In the genomic region with DNA sequence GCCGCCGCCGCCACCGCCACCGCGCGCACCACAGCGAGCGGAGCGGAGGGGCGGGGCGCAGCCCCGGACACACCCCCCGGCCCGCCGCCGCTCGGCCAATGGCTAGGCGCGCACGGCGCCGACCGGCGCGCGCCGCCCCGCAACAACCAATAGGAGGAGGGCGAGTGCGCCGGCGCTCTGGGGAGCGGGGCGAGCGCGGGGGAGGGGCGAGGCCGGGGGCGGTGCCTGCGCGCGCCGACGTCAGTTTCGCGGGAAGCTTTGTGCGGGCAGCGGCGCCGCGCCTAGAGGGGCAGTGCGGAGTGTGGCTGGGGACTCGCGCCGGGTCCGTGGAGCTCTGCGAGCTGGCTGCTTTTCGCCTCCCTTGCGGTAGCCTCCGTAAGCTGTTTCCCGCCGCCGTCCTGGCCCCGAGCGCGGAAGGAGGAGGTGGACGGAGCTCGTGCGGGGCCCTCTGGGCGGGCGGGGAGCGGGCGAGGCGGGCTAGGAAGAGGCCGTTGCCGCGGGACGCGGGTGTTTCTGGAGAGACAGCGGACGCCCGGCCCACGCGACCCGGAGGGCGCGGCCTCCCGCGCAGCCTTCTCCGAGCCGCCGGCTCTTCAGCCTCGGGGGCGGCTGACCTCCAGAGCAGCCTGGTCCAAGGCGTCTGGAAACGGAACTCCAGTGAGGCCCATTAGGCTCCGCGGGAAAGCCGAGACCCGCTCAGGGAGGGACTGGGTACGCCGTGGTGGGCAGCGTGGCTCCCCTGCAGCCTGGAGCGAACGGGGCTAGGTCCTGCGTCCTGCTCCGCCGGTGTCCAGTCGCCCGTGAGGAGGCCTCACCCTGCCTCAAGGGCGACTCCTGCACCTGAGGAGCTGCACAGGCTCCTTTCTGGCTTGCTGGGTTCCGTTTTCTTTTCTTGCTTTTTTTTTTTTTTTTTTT, we compare ENCODE assay signal across 8 cellular contexts. TPM values are rescaled to one million over a fixed set of nuclear protein-coding genes. Genes with fewer than 3 reads are reported as not detected.
A peak's percentile ranks its signal among the peaks of the same experiment; 100 is the strongest.
DNase-seq lines count a peak whose midpoint lies in the region; ATAC-seq and TF ChIP-seq lines count a peak whose summit lies in the region.

A gene (minus strand): TSS at position 44 of the 915 bp plus-strand sequence. CDS start 249 bp downstream, outside the sequence.

- TF ChIP-seq EP300 in SK-N-SH (IDR thresholded peaks at IDR 0.05; ENCODE audit: borderline replicate concordance in 1 of 2, low read depth in 1 of 2, low read length in 1 of 2) (no peak), ovary (IDR thresholded peaks at IDR 0.05) (no peak)

- peak within 1 kb of the TSS; percentile 90 for H3K4me3 Mint-ChIP-seq in HFFc6
- H3K4me3 Mint-ChIP-seq in activated naive CD4-positive, alpha-beta T cell treated with anti-CD3 and anti-CD28 coated beads, Interleukin-2, amount 10 ng/mL, durations not matched to agents 7 days and 5 days: peak within 1 kb of the TSS; percentile 96

- TF ChIP-seq POLR2A in NB4 (IDR thresholded peaks at IDR 0.05; ENCODE audit: extremely low read depth, insufficient read length) (peak; percentile 49), ovary (IDR thresholded peaks at IDR 0.05) (no peak)

- H3K9me3 Mint-ChIP-seq in HFFc6: no peaks in the 10 kb centered on the region
- H3K9me3 Mint-ChIP-seq in activated naive CD4-positive, alpha-beta T cell treated with anti-CD3 and anti-CD28 coated beads, Interleukin-2, amount 10 ng/mL, durations not matched to agents 7 days and 5 days: no peaks in the 10 kb centered on the region

- H3K27ac ChIP-seq in SK-N-SH (ENCODE audit: low read depth in 2 of 2, low read length in 1 of 2): peak within 1 kb of the TSS in 1 of 2 experiments; percentile 28; a peak in 1 of 4 replicates
- peak within 1 kb of the TSS in 1 of 2 donors; percentile 36 for H3K27ac ChIP-seq in ovary
- H3K27ac ChIP-seq in thoracic aorta: peak within 1 kb of the TSS in 1 of 2 donors; percentile 13

- no peaks in the 10 kb centered on the region; the same call in 1 of the 2 replicates for H3K27me3 Mint-ChIP-seq in HFFc6 (ENCODE audit: insufficient read depth)
- H3K27me3 Mint-ChIP-seq in activated naive CD4-positive, alpha-beta T cell treated with anti-CD3 and anti-CD28 coated beads, Interleukin-2, amount 10 ng/mL, durations not matched to agents 7 days and 5 days: no peaks in the 10 kb centered on the region

- peaks cover 3% of the 10 kb centered on the region for H3F3A ChIP-seq in SK-N-SH (replicated peaks; ENCODE audit: insufficient read depth)

- H3K27ac Mint-ChIP-seq in HFFc6: peak within 1 kb of the TSS; percentile 79
- H3K27ac Mint-ChIP-seq in activated naive CD4-positive, alpha-beta T cell treated with anti-CD3 and anti-CD28 coated beads, Interleukin-2, amount 10 ng/mL, durations not matched to agents 7 days and 5 days: peak within 1 kb of the TSS; percentile 90

- peaks cover 21% of the 10 kb centered on the region for H3K79me2 ChIP-seq in SK-N-SH (ENCODE audit: insufficient read depth)

- peak within 1 kb of the TSS; percentile 84; the same call in 1 of the 2 replicates for H2AFZ ChIP-seq in SK-N-SH (ENCODE audit: low read depth)

- DNase-seq in GM04504 (ENCODE audit: low read depth) (peak; percentile 72), HFFc6 (peak; percentile 71), NB4 (ENCODE audit: low read depth) (peak; percentile 88), SK-N-SH (peak; percentile 100), glomerular visceral epithelial cell (ENCODE audit: extremely low spot score) (peak; percentile 93), ovary (peak; percentile 88 to 94 (median 92)), thoracic aorta (ENCODE audit: low spot score) (no peak)
- peak; percentile 88 for DNase-seq in activated naive CD4-positive, alpha-beta T cell treated with anti-CD3 and anti-CD28 coated beads, Interleukin-2, amount 10 ng/mL, durations not matched to agents 7 days and 5 days

- intact Hi-C loops in ovary (cut with DNase I): no loop called here

- POLR2A ChIA-PET in SK-N-SH (lab: Yijun Ruan, JAX): interaction anchor here (1.0 kb wide), 1 partner anchor 9 kb away, joined by 8 read pairs; no protein-coding TSS in a partner anchor

- WGBS in SK-N-SH (ENCODE audit: low lambda C conversion rate): 6% methylated on average over 16 of the region's 113 CpGs
- 1% methylated on average over 52 to 113 of the region's 113 CpGs for WGBS in ovary, 3 donors

- H3K36me3 Mint-ChIP-seq in HFFc6 (ENCODE audit: low read depth): peaks cover 9% of the 10 kb centered on the region
- H3K36me3 Mint-ChIP-seq in activated naive CD4-positive, alpha-beta T cell treated with anti-CD3 and anti-CD28 coated beads, Interleukin-2, amount 10 ng/mL, durations not matched to agents 7 days and 5 days: peaks cover 14% of the 10 kb centered on the region

- CTCF ChIA-PET in SK-N-SH (lab: Yijun Ruan, JAX): interaction anchor here (1.4 to 4.2 kb wide), 2 partner anchors 11 to 15 kb away, joined by 3 to 27 read pairs; a partner anchor contains a TSS
- CTCF ChIA-PET in activated naive CD4-positive, alpha-beta T cell treated with anti-CD3 and anti-CD28 coated beads, Interleukin-2, amount 10 ng/mL, durations not matched to agents 7 days and 5 days (lab: Charles Lee): interaction anchor here (0.9 to 1.5 kb wide), 3 partner anchors 9 to 11 kb away, joined by 3 to 5 read pairs (median 3); a partner anchor contains a TSS

- no peak for TF ChIP-seq CTCF in HFFc6 (IDR thresholded peaks at IDR 0.05)
- no peak for TF ChIP-seq CTCF in NB4 (IDR thresholded peaks at IDR 0.05; ENCODE audit: low read depth, low read length)
- no peak for TF ChIP-seq CTCF in SK-N-SH (IDR thresholded peaks at IDR 0.05)
- no peak for TF ChIP-seq CTCF in ovary (IDR thresholded peaks at IDR 0.05)
- no peak for TF ChIP-seq CTCF in thoracic aorta (IDR thresholded peaks at IDR 0.05)

- peak within 1 kb of the TSS; percentile 96 for H3K4me2 ChIP-seq in SK-N-SH

- H3K4me3 ChIP-seq in NB4 (ENCODE audit: low read depth, low read length) (peak within 1 kb of the TSS; percentile 78), SK-N-SH (ENCODE audit: low read depth in 2 of 2, low read length in 1 of 2) (peak within 1 kb of the TSS; percentile 79 to 86), ovary (peak within 1 kb of the TSS; percentile 84), thoracic aorta (peak within 1 kb of the TSS; percentile 87)

- peaks cover 9 to 18% of the 10 kb centered on the region in 2 experiments; a peak in 2 of 4 replicates for H3K4me1 ChIP-seq in SK-N-SH (ENCODE audit: control insufficient read depth in 1 of 2, insufficient read depth in 2 of 2, low read depth in 1 of 2, low read length in 1 of 2)
- H3K4me1 ChIP-seq in ovary (ENCODE audit: insufficient read depth): peaks cover 9% of the 10 kb centered on the region
- H3K4me1 ChIP-seq in thoracic aorta (ENCODE audit: control insufficient read depth in 1 of 2, low read depth in 2 of 2): peaks cover 9 to 14% of the 10 kb centered on the region in 2 donors

- H4K20me1 ChIP-seq in SK-N-SH (ENCODE audit: insufficient read depth): peaks cover 19% of the 10 kb centered on the region

- H3K9me3 ChIP-seq in SK-N-SH (no peaks in the 10 kb centered on the region), ovary (no peaks in the 10 kb centered on the region), thoracic aorta (no peaks in the 10 kb centered on the region)

- no peak for TF ChIP-seq RAD21 in SK-N-SH (IDR thresholded peaks at IDR 0.05; ENCODE audit: low read length)

- no peaks in the 10 kb centered on the region for H3K9me2 ChIP-seq in SK-N-SH

- H3K9ac ChIP-seq in SK-N-SH: peak within 1 kb of the TSS; percentile 72

- H3K27me3 ChIP-seq in SK-N-SH (ENCODE audit: insufficient read depth): no peaks in the 10 kb centered on the region
- no peaks in the 10 kb centered on the region for H3K27me3 ChIP-seq in ovary
- no peaks in the 10 kb centered on the region for H3K27me3 ChIP-seq in thoracic aorta (replicated peaks; ENCODE audit: insufficient read depth)

- H3K4me1 Mint-ChIP-seq in HFFc6 (ENCODE audit: low read depth): peaks cover 19% of the 10 kb centered on the region
- H3K4me1 Mint-ChIP-seq in activated naive CD4-positive, alpha-beta T cell treated with anti-CD3 and anti-CD28 coated beads, Interleukin-2, amount 10 ng/mL, durations not matched to agents 7 days and 5 days: peaks cover 26% of the 10 kb centered on the region

- H3K36me3 ChIP-seq in SK-N-SH (replicated peaks in 1 of 2; ENCODE audit: control insufficient read depth in 1 of 2, insufficient read depth in 2 of 2, low read length in 1 of 2) (peaks cover 6 to 28% of the 10 kb centered on the region in 2 experiments), ovary (no peaks in the 10 kb centered on the region), thoracic aorta (peaks cover 17% of the 10 kb centered on the region)

- ATAC-seq in thoracic aorta (ENCODE audit: insufficient number of reproducible peaks, low FRiP score, low read depth): peak; percentile 98

TF ChIP-seq in SK-N-SH, 30 proteins besides CTCF, POLR2A, EP300 and RAD21 (continues in another document):
- TF ChIP-seq POLR2AphosphoS5 (IDR thresholded peaks at IDR 0.05; ENCODE audit: low read depth, low read length) (0 out of 2 replicates have a peak, but pooled peaks have one; percentile 40), CHD2 (IDR thresholded peaks at IDR 0.05; ENCODE audit: low read length, partially characterized antibody) (peak; percentile 43), TAF1 (IDR thresholded peaks at IDR 0.05; ENCODE audit: borderline replicate concordance, low read depth, low read length) (peak; percentile 62; the same call in 1 of the 2 replicates), SMC3 (IDR thresholded peaks at IDR 0.05; ENCODE audit: low read depth, low read length) (no peak), NRF1 (IDR thresholded peaks at IDR 0.05; ENCODE audit: low read depth, low read length) (peak; percentile 66), EZH2phosphoT487 (IDR thresholded peaks at IDR 0.05; ENCODE audit: borderline replicate concordance, low read depth) (no peak), SIN3A (IDR thresholded peaks at IDR 0.05; ENCODE audit: borderline replicate concordance, low read depth, low read length) (peak; percentile 72; the same call in 1 of the 2 replicates), MXI1 (IDR thresholded peaks at IDR 0.05; ENCODE audit: low read depth, low read length) (peak; percentile 80)
- TF ChIP-seq, protein P1, sequence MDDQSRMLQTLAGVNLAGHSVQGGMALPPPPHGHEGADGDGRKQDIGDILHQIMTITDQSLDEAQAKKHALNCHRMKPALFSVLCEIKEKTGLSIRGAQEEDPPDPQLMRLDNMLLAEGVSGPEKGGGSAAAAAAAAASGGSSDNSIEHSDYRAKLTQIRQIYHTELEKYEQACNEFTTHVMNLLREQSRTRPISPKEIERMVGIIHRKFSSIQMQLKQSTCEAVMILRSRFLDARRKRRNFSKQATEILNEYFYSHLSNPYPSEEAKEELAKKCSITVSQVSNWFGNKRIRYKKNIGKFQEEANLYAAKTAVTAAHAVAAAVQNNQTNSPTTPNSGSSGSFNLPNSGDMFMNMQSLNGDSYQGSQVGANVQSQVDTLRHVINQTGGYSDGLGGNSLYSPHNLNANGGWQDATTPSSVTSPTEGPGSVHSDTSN (IDR thresholded peaks at IDR 0.05): no peak

RNA-seq across cellular contexts. Expression of the gene that starts here (rescaled TPM):
- total RNA-seq in HFFc6 (2021; fragmentation: NEBNext Ultra II Directional; extraction: Animal tissue kit (Norgen Biotek cat#: 25700)): 10 to 100 TPM; 23.9 to 34.4 (median 25.4) TPM
- 39.3 and 43.1 TPM in 2 replicates for polyA plus RNA-seq in SK-N-SH (2012; rRNA removed)
- 26.8 and 33.2 TPM in 2 replicates for polyA plus RNA-seq in SK-N-SH (2012; cell fraction: cytosol; rRNA removed)
- 68.6 and 77.5 TPM in 2 replicates for polyA plus RNA-seq in SK-N-SH (2012; cell fraction: nucleus; rRNA removed)
- total RNA-seq in ovary: 10 to 100 TPM; 10.3 to 22.9 (median 16.5) TPM
- 10 to 100 TPM in 1 of 2 donors, 1 to 10 TPM in 1; 5.1 to 13.6 TPM for polyA plus RNA-seq in ovary
- 10 to 100 TPM; 10.8 to 14.1 TPM for total RNA-seq in thoracic aorta
